In genomic region chr17:27294689-27295630, GRCh38 we compare ENCODE assay signal across 8 cellular contexts. TPM values are rescaled to one million over a fixed set of nuclear protein-coding genes. Genes with fewer than 3 reads are reported as not detected.
DNase-seq lines count a peak whose midpoint lies in the region; ATAC-seq and TF ChIP-seq lines count a peak whose summit lies in the region.

No MANE protein-coding gene starts in this region.

- peaks cover 17% of the 10 kb centered on the region; the same call in 1 of the 2 replicates for H3K4me1 ChIP-seq in iPS-20b (ENCODE audit: insufficient read depth, low read length)

- TF ChIP-seq CTCF in NB4 (IDR thresholded peaks at IDR 0.05; ENCODE audit: low read depth, low read length) (no peak), brain microvascular endothelial cell (IDR thresholded peaks at IDR 0.05; ENCODE audit: low read depth, low read length, missing control alignments) (no peak)

- H3K27ac ChIP-seq in brain microvascular endothelial cell (peak overlapping the region; percentile 97), iPS-20b (ENCODE audit: low read length) (peak overlapping the region; percentile 92), skin epidermis (peak overlapping the region; percentile 84 to 100 (median 99))

- DNase-seq in Right ventricle myocardium inferior (ENCODE audit: missing footprints) (no peak), cardiac septum (ENCODE audit: low spot score) (no peak), NB4 (ENCODE audit: low read depth) (peak; percentile 91), SW 1271 (lab: John Stamatoyannopoulos, UW) (peak; percentile 69 to 93), brain microvascular endothelial cell (peak; percentile 67)

- no peaks in the 10 kb centered on the region for H3K9me3 ChIP-seq in iPS-20b (ENCODE audit: insufficient read depth, low read depth, low read length)

- H3K36me3 ChIP-seq in brain microvascular endothelial cell (replicated peaks) = no peaks in the 10 kb centered on the region
- no peaks in the 10 kb centered on the region for H3K36me3 ChIP-seq in iPS-20b (ENCODE audit: insufficient read depth, low read depth, low read length)

- no peaks in the 10 kb centered on the region for H3K27me3 ChIP-seq in brain microvascular endothelial cell (replicated peaks)
- H3K27me3 ChIP-seq in iPS-20b (ENCODE audit: insufficient read depth, low read length) = no peaks in the 10 kb centered on the region

- peak overlapping the region; percentile 93 for H3K9ac ChIP-seq in iPS-20b (ENCODE audit: low read depth, low read length)

- H3K4me3 ChIP-seq in NB4 (ENCODE audit: low read depth, low read length) (peak overlapping the region; percentile 94), brain microvascular endothelial cell (ENCODE audit: low read depth, low read length) (peak overlapping the region; percentile 99), iPS-20b (ENCODE audit: low read length) (peak overlapping the region; percentile 94), skin epidermis (peak overlapping the region; percentile 66 to 98 (median 93))

- intact Hi-C loops in Right ventricle myocardium inferior (cut with DNase I) = loop anchor here (1.0 to 2.0 kb wide), 4 partner anchors 30 to 50 kb away; no protein-coding TSS in a partner anchor
- intact Hi-C loops in cardiac septum (cut with DNase I) = loop anchor here (1.0 to 5.0 kb wide), 3 partner anchors 37 to 87 kb away; no protein-coding TSS in a partner anchor

- peak; percentile 41 for TF ChIP-seq POLR2A in NB4 (IDR thresholded peaks at IDR 0.05; ENCODE audit: extremely low read depth, insufficient read length)

- peak; percentile 82 for ATAC-seq in Right ventricle myocardium inferior
- ATAC-seq in HG02610 (IDR thresholded peaks at IDR 0.05; ENCODE audit: unreplicated experiment) = peak; percentile 54

- in situ Hi-C loops in brain microvascular endothelial cell (cut with HindIII; ENCODE audit: low pct_ligation_motif_present, low sequenced_read_pairs) = no loop called here

RNA-seq across cellular contexts. Expression of gene WSB1, which starts 1.0 kb away (rescaled TPM):
- 48.7 TPM for total RNA-seq in Right ventricle myocardium inferior
- total RNA-seq in cardiac septum = 94.1 TPM

Comparison
In these comparisons a context has a peak if more than half of its experiments do, and no peak if none do; other contexts are left out.
1. DNase-seq: peak in NB4 (single experiment), SW 1271 (2 of 2) and brain microvascular endothelial cell (single experiment); none in Right ventricle myocardium inferior (single experiment) and cardiac septum (single experiment).
2. Peak in every context shown above with its lines, with median percentiles within 50 percentile points of each other: H3K4me3 ChIP-seq and H3K27ac ChIP-seq.